In the genomic region with DNA sequence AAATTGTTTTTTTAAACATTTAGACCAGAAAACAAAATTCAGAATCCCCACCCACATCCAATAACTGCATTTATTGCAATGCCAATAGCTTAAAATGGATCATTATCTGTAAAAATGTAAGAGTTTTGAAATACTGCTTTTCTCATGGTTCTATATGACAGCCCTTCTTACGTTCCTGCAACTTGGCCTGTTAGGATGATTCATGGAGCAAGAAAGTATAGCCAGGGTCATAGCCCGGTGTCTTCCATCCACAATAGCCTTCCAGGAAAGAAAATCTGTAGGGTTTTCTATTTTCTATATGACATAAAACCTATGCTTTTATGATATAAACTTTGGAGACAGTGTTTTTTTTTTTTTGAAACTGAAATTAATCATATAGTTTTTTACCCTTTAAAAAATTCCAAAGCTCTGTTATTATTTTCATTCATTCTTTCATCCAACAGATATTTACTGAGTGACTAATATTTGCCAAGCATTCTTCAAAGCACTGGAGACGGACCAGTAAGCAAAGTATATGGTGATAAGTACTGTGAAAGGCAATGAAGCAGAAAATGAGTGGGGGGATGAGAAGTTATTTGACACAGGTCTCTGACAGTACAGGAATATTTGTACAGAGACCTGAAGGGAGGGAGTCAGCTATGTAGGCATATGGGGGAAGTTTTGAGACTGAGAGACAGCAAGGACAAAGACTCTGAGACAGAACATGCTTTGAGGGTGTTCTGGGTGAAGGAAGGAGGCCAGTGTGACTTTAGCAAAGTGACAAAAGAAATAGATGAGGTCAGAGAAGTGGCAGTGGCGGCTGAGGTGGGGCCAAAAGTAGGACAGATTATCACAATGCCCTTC, we compare ENCODE assay signal across 17 cellular contexts. TPM values are rescaled to one million over a fixed set of nuclear protein-coding genes. Genes with fewer than 3 reads are reported as not detected.
DNase-seq lines count a peak whose midpoint lies in the region; ATAC-seq and TF ChIP-seq lines count a peak whose summit lies in the region.
"Had no signal": no experiment of that assay in that cellular context is flagged by ENCODE, and none has a peak within 500 bp of the region (broad histone marks: within the 10 kb centered on the region; RNA-seq: fewer than 3 reads in every experiment).

No MANE protein-coding gene starts in this region.

- H3K27ac ChIP-seq in caudate nucleus (ENCODE audit: low read depth, low read length), result no peak overlapping the region
- H3K27ac ChIP-seq: 22Rv1, breast epithelium, neutrophil had no signal

- H3K4me3 ChIP-seq in fibroblast of mammary gland (ENCODE audit: control insufficient read depth, low read depth, low read length), result no peak overlapping the region
- H3K4me3 ChIP-seq: breast epithelium had no signal

- DNase-seq in NCI-H2196 (lab: John Stamatoyannopoulos, UW; ENCODE audit: unreplicated experiment), result peak; percentile 17
- no peak for DNase-seq in NCI-H2196 treated with DMSO at 0.1 percent for 48 hours (lab: John Stamatoyannopoulos, UW; ENCODE audit: unreplicated experiment)
- peak; percentile 2 for DNase-seq in SW480 (ENCODE audit: low spot score)
- DNase-seq in fibroblast of mammary gland (ENCODE audit: low read depth), result peak; percentile 49
- DNase-seq in occipital lobe (lab: John Stamatoyannopoulos, UW), result no peak
- DNase-seq in T-helper 9 cell, result no peak
- no peak for DNase-seq in caudate nucleus (lab: John Stamatoyannopoulos, UW)
- DNase-seq: activated CD4-positive, alpha-beta T cell treated with anti-CD3 and anti-CD28 coated beads, Interleukin-2, amount 50 U/mL, for 48 hours; activated effector memory CD4-positive, alpha-beta T cell treated with anti-CD3 and anti-CD28 coated beads, Interleukin-2, amount 50 U/mL, for 16 hours; DMS 273 treated with DMSO at 0.1 percent for 48 hours; OCI-M1; T-helper 17 cell had no signal

- no peak for TF ChIP-seq CTCF in fibroblast of mammary gland (conservative IDR thresholded peaks at IDR 0.05; ENCODE audit: control insufficient read depth, insufficient read depth, low read depth, low read length)

- ATAC-seq in HG02938 (IDR thresholded peaks at IDR 0.05; ENCODE audit: unreplicated experiment), result no peak
- ATAC-seq: T-helper 17 cell had no signal

RNA-seq across cellular contexts. Expression of a gene that starts 29.0 kb away (rescaled TPM):
- not detected for total RNA-seq in occipital lobe
- total RNA-seq: breast epithelium, mammary epithelial cell, T-helper 17 cell had no signal

Comparison
In these comparisons a context has a peak if more than half of its experiments do, and no peak if none do; other contexts are left out.
1. DNase-seq: peak in NCI-H2196 (single experiment), SW480 (single experiment) and fibroblast of mammary gland (single experiment); none in NCI-H2196 treated with DMSO at 0.1 percent for 48 hours (single experiment), occipital lobe (single experiment), T-helper 9 cell (single experiment) and caudate nucleus (0 of 61).